Comparison of ENCODE assay signal across 12 cellular contexts in genomic region chr16:53822936-53823529, GRCh38.
DNase-seq lines count a peak whose midpoint lies in the region; ATAC-seq and TF ChIP-seq lines count a peak whose summit lies in the region.
"Had no signal": no experiment of that assay in that cellular context is flagged by ENCODE, and none has a peak within 500 bp of the region (broad histone marks: within the 10 kb centered on the region; RNA-seq: fewer than 3 reads in every experiment).

No MANE protein-coding gene starts in this region.

- H4K20me1 ChIP-seq in GM23338 (replicated peaks; ENCODE audit: insufficient read depth), result no peaks in the 10 kb centered on the region

- ATAC-seq in HG02981 (IDR thresholded peaks at IDR 0.05; ENCODE audit: unreplicated experiment) (peak; percentile 76), activated B cell treated with CpG ODN at 0.5 μM for 24 hours (ENCODE audit: low read depth) (peak; percentile 66), HG02840 (IDR thresholded peaks at IDR 0.05; ENCODE audit: low FRiP score, unreplicated experiment) (no peak), GM23338 (no peak)

- no peak overlapping the region for H3K27ac Mint-ChIP-seq in activated B cell treated with CpG ODN at 0.5 μM for 24 hours
- H3K27ac Mint-ChIP-seq in GM23338, result no peak overlapping the region

- no peak overlapping the region for H2AFZ ChIP-seq in GM23338

- H3K4me2 ChIP-seq in GM23338, result no peak overlapping the region

- H3F3A ChIP-seq in GM23338 (replicated peaks; ENCODE audit: low read depth), result no peaks in the 10 kb centered on the region

- H3K27ac ChIP-seq in GM23338 (ENCODE audit: low read depth), result no peak overlapping the region
- H3K27ac ChIP-seq: thyroid gland had no signal

- H3K4me1 Mint-ChIP-seq in activated B cell treated with CpG ODN at 0.5 μM for 24 hours (peaks cover 16% of the 10 kb centered on the region), GM23338 (no peaks in the 10 kb centered on the region)

- H3K79me2 ChIP-seq in GM23338 (replicated peaks; ENCODE audit: insufficient read depth), result no peaks in the 10 kb centered on the region

- no peaks in the 10 kb centered on the region for H3K27me3 ChIP-seq in GM23338 (ENCODE audit: insufficient read depth)
- H3K27me3 ChIP-seq: thyroid gland had no signal

- peak in 4 of 6 experiments; percentile 19 to 83 (median 73) for DNase-seq in stimulated activated naive CD4-positive, alpha-beta T cell (lab: John Stamatoyannopoulos, UW)
- no peak for DNase-seq in stimulated activated naive CD4-positive, alpha-beta T cell treated with Interleukin-2 at 50 U/mL for 16 hours (lab: John Stamatoyannopoulos, UW)
- DNase-seq in activated B cell treated with CpG ODN at 0.5 μM for 24 hours (no peak), HuH-7 (ENCODE audit: low spot score) (no peak), GM23338 (ENCODE audit: low spot score) (no peak)
- DNase-seq in stimulated activated CD4-positive, alpha-beta T cell treated with anti-CD3 and anti-CD28 coated beads, Interleukin-2, amount 100 ng/mL, for 48 hours, result no peak
- DNase-seq: Caco-2; effector CD8-positive, alpha-beta T cell; Right ventricle myocardium superior; thyroid gland had no signal

- no peak overlapping the region for H3K4me3 ChIP-seq in GM23338
- H3K4me3 ChIP-seq: thyroid gland had no signal

- peaks cover 7% of the 10 kb centered on the region for H3K4me1 ChIP-seq in GM23338 (ENCODE audit: insufficient read depth)
- H3K4me1 ChIP-seq: thyroid gland had no signal

- H3K9me3 Mint-ChIP-seq in activated B cell treated with CpG ODN at 0.5 μM for 24 hours (no peaks in the 10 kb centered on the region), GM23338 (no peaks in the 10 kb centered on the region)

- H3K4me3 Mint-ChIP-seq in activated B cell treated with CpG ODN at 0.5 μM for 24 hours, result no peak overlapping the region
- no peak overlapping the region for H3K4me3 Mint-ChIP-seq in GM23338

- H3K36me3 ChIP-seq in GM23338 (ENCODE audit: insufficient read depth), result no peaks in the 10 kb centered on the region

- CTCF ChIA-PET in activated B cell treated with CpG ODN at 0.5 μM for 24 hours (lab: Charles Lee), result no interaction called here

- H3K9me2 ChIP-seq in GM23338 (ENCODE audit: insufficient read depth), result no peaks in the 10 kb centered on the region

- intact Hi-C loops in activated B cell treated with CpG ODN at 0.5 μM for 24 hours (cut with micrococcal nuclease), result no loop called here

- H3K36me3 Mint-ChIP-seq in activated B cell treated with CpG ODN at 0.5 μM for 24 hours (ENCODE audit: low read depth) (peaks cover 19% of the 10 kb centered on the region), GM23338 (ENCODE audit: low read depth) (peaks cover 7% of the 10 kb centered on the region; the same call in 1 of the 3 replicates)

- POLR2A ChIA-PET in activated B cell treated with CpG ODN at 0.5 μM for 24 hours (lab: Charles Lee), result interaction anchor here (0.8 kb wide), 1 partner anchor 80 kb away, joined by 10 read pairs; no protein-coding TSS in a partner anchor

- no peaks in the 10 kb centered on the region for H3K27me3 Mint-ChIP-seq in activated B cell treated with CpG ODN at 0.5 μM for 24 hours
- no peaks in the 10 kb centered on the region for H3K27me3 Mint-ChIP-seq in GM23338 (ENCODE audit: insufficient read depth, low read depth, poor library complexity)

- TF ChIP-seq CTCF in activated B cell treated with CpG ODN at 0.5 μM for 24 hours (IDR thresholded peaks at IDR 0.05) (no peak), GM23338 (conservative IDR thresholded peaks at IDR 0.05; ENCODE audit: low read depth in 2 of 2) (no peak)

TF ChIP-seq in GM23338, 12 proteins besides CTCF, POLR2A, EP300 and RAD21:
- TF ChIP-seq ETS1 (IDR thresholded peaks at IDR 0.05), result no peak
- no peak for TF ChIP-seq STAT1 (IDR thresholded peaks at IDR 0.05; ENCODE audit: unreplicated experiment)
- TF ChIP-seq ZNF114 (CRISPR knock-in tag; IDR thresholded peaks at IDR 0.05), result no peak
- no peak for TF ChIP-seq ZNF331 (CRISPR knock-in tag; IDR thresholded peaks at IDR 0.05; ENCODE audit: low read depth)

Comparison
In these comparisons a context has a peak if more than half of its experiments do, and no peak if none do; other contexts are left out.
1. DNase-seq: peak in stimulated activated naive CD4-positive, alpha-beta T cell (4 of 6); none in stimulated activated naive CD4-positive, alpha-beta T cell treated with Interleukin-2 at 50 U/mL for 16 hours (single experiment), activated B cell treated with CpG ODN at 0.5 μM for 24 hours (single experiment), HuH-7 (single experiment), GM23338 (single experiment) and stimulated activated CD4-positive, alpha-beta T cell treated with anti-CD3 and anti-CD28 coated beads, Interleukin-2, amount 100 ng/mL, for 48 hours (0 of 2).
2. ATAC-seq: peak in HG02981 (single experiment) and activated B cell treated with CpG ODN at 0.5 μM for 24 hours (single experiment); none in HG02840 (single experiment) and GM23338 (single experiment).